19 cellular contexts compared by ENCODE assay signal in genomic region chrX:119728487-119728886, GRCh38. TPM values are rescaled to one million over a fixed set of nuclear protein-coding genes. Genes with fewer than 3 reads are reported as not detected.
DNase-seq lines count a peak whose midpoint lies in the region; ATAC-seq and TF ChIP-seq lines count a peak whose summit lies in the region.
"Had no signal": no experiment of that assay in that cellular context is flagged by ENCODE, and none has a peak within 500 bp of the region (broad histone marks: within the 10 kb centered on the region; RNA-seq: fewer than 3 reads in every experiment).

No MANE protein-coding gene starts in this region.

- H3K27ac ChIP-seq in hepatocyte, result no peak overlapping the region
- H3K27ac ChIP-seq: adrenal gland, esophagus squamous epithelium, sigmoid colon had no signal

- DNase-seq in COLO668 (lab: John Stamatoyannopoulos, UW; ENCODE audit: unreplicated experiment) (peak; percentile 6), H7 (peak; percentile 37), RPMI8226 (peak; percentile 35), hepatocyte (ENCODE audit: low spot score) (peak; percentile 16), NCI-H2196 treated with DMSO at 0.1 percent for 48 hours (lab: John Stamatoyannopoulos, UW; ENCODE audit: unreplicated experiment) (no peak), omental fat pad (ENCODE audit: low spot score) (no peak)
- DNase-seq in activated CD4-positive, alpha-beta memory T cell treated with anti-CD3 and anti-CD28 coated beads for 36 hours, result no peak
- DNase-seq: activated CD4-positive, alpha-beta T cell treated with anti-CD3 and anti-CD28 coated beads, Interleukin-2, amount 10 ng/mL, durations not matched to agents 7 days and 5 days; adrenal gland; CD8-positive, alpha-beta T cell; esophagus squamous epithelium; NCI-H2171; sigmoid colon; stimulated activated CD4-positive, alpha-beta T cell treated with anti-CD3 and anti-CD28 coated beads, Interleukin-4, amount 100 ng/mL, for 4 hours; T-helper 17 cell had no signal

- H3K4me3 ChIP-seq in H7 (ENCODE audit: insufficient read depth, low read depth, low read length) (no peak overlapping the region), hepatocyte (no peak overlapping the region)
- H3K4me3 ChIP-seq: adrenal gland, esophagus squamous epithelium, HAP-1, lung, sigmoid colon had no signal

- no peaks in the 10 kb centered on the region for H3K9me3 Mint-ChIP-seq in activated CD4-positive, alpha-beta memory T cell treated with anti-CD3 and anti-CD28 coated beads for 36 hours
- H3K9me3 Mint-ChIP-seq: activated CD4-positive, alpha-beta T cell treated with anti-CD3 and anti-CD28 coated beads, Interleukin-2, amount 10 ng/mL, durations not matched to agents 7 days and 5 days; CD8-positive, alpha-beta T cell; stimulated activated effector memory CD8-positive, alpha-beta T cell treated with anti-CD3 and anti-CD28 coated beads, Interleukin-12 subunit alpha, Interleukin-12 subunit beta, amount 100 ng/mL, for 72 hours had no signal

- no peak overlapping the region for H3K4me2 ChIP-seq in hepatocyte

- TF ChIP-seq CTCF in hepatocyte (IDR thresholded peaks at IDR 0.05; ENCODE audit: poor library complexity), result peak; percentile 8
- TF ChIP-seq CTCF in omental fat pad (IDR thresholded peaks at IDR 0.05), result no peak

- intact Hi-C loops in activated CD4-positive, alpha-beta memory T cell treated with anti-CD3 and anti-CD28 coated beads for 36 hours (cut with micrococcal nuclease), result loop anchor here (5.0 kb wide), 1 partner anchor 36 kb away; the partner anchor contains the start of gene SEPTIN6

- H3K36me3 ChIP-seq in H7 (replicated peaks; ENCODE audit: control insufficient read depth, insufficient read depth, low read length) (no peaks in the 10 kb centered on the region), hepatocyte (replicated peaks; ENCODE audit: insufficient read depth, low read depth) (no peaks in the 10 kb centered on the region)
- H3K36me3 ChIP-seq: adrenal gland, esophagus squamous epithelium, HAP-1, sigmoid colon had no signal

- no peak overlapping the region for H2AFZ ChIP-seq in hepatocyte

- no peaks in the 10 kb centered on the region for H4K20me1 ChIP-seq in hepatocyte (ENCODE audit: insufficient read depth, poor library complexity, severe bottlenecking)

- H3K9me3 ChIP-seq in hepatocyte (ENCODE audit: low read depth), result no peaks in the 10 kb centered on the region
- H3K9me3 ChIP-seq: adrenal gland, esophagus squamous epithelium, HAP-1, sigmoid colon had no signal

- no peaks in the 10 kb centered on the region for H3K9me2 ChIP-seq in hepatocyte (replicated peaks; ENCODE audit: insufficient read depth)

- POLR2A ChIA-PET in activated CD4-positive, alpha-beta memory T cell treated with anti-CD3 and anti-CD28 coated beads for 36 hours (lab: Charles Lee), result interaction anchor here (2.1 kb wide), 1 partner anchor 37 kb away, joined by 6 read pairs; no protein-coding TSS in a partner anchor

- H3K4me1 ChIP-seq in hepatocyte (ENCODE audit: insufficient read depth), result no peaks in the 10 kb centered on the region
- H3K4me1 ChIP-seq: adrenal gland, esophagus squamous epithelium, sigmoid colon had no signal

- no peaks in the 10 kb centered on the region for H3K27me3 Mint-ChIP-seq in activated CD4-positive, alpha-beta memory T cell treated with anti-CD3 and anti-CD28 coated beads for 36 hours
- H3K27me3 Mint-ChIP-seq: T-helper 17 cell had no signal

- H3K27ac Mint-ChIP-seq in activated CD4-positive, alpha-beta memory T cell treated with anti-CD3 and anti-CD28 coated beads for 36 hours, result no peak overlapping the region
- H3K27ac Mint-ChIP-seq: activated CD4-positive, alpha-beta T cell treated with anti-CD3 and anti-CD28 coated beads, Interleukin-2, amount 10 ng/mL, durations not matched to agents 7 days and 5 days; CD8-positive, alpha-beta T cell; stimulated activated effector memory CD8-positive, alpha-beta T cell treated with anti-CD3 and anti-CD28 coated beads, Interleukin-12 subunit alpha, Interleukin-12 subunit beta, amount 100 ng/mL, for 72 hours; T-helper 17 cell had no signal

- H3K4me3 Mint-ChIP-seq in activated CD4-positive, alpha-beta memory T cell treated with anti-CD3 and anti-CD28 coated beads for 36 hours, result no peak overlapping the region
- H3K4me3 Mint-ChIP-seq: activated CD4-positive, alpha-beta T cell treated with anti-CD3 and anti-CD28 coated beads, Interleukin-2, amount 10 ng/mL, durations not matched to agents 7 days and 5 days; CD8-positive, alpha-beta T cell; stimulated activated effector memory CD8-positive, alpha-beta T cell treated with anti-CD3 and anti-CD28 coated beads, Interleukin-12 subunit alpha, Interleukin-12 subunit beta, amount 100 ng/mL, for 72 hours; T-helper 17 cell had no signal

- CTCF ChIA-PET in activated CD4-positive, alpha-beta memory T cell treated with anti-CD3 and anti-CD28 coated beads for 36 hours (lab: Charles Lee), result interaction anchor here (0.6 to 3.7 kb wide), 14 partner anchors 19 to 211 kb away, joined by 3 to 34 read pairs (median 4); no protein-coding TSS in a partner anchor

- H3K27me3 ChIP-seq in H7 (ENCODE audit: control insufficient read depth, insufficient read depth, low read length) (no peaks in the 10 kb centered on the region), hepatocyte (no peaks in the 10 kb centered on the region)
- H3K27me3 ChIP-seq: adrenal gland, esophagus squamous epithelium, sigmoid colon had no signal

- no peaks in the 10 kb centered on the region for H3K79me2 ChIP-seq in hepatocyte

- no peak for ATAC-seq in HG03457 (IDR thresholded peaks at IDR 0.05; ENCODE audit: unreplicated experiment)
- no peak for ATAC-seq in omental fat pad (ENCODE audit: low FRiP score)
- ATAC-seq: CD8-positive, alpha-beta T cell; stimulated activated effector memory CD8-positive, alpha-beta T cell treated with anti-CD3 and anti-CD28 coated beads, Interleukin-12 subunit alpha, Interleukin-12 subunit beta, amount 100 ng/mL, for 72 hours; T-helper 17 cell had no signal

- H3K4me1 Mint-ChIP-seq in activated CD4-positive, alpha-beta memory T cell treated with anti-CD3 and anti-CD28 coated beads for 36 hours (ENCODE audit: low read depth), result peaks cover 5% of the 10 kb centered on the region

- 59% methylated on average over 5 of the region's 5 CpGs for WGBS in hepatocyte (ENCODE audit: low lambda C conversion rate, missing lambda C conversion rate)

- no peaks in the 10 kb centered on the region for H3K36me3 Mint-ChIP-seq in activated CD4-positive, alpha-beta memory T cell treated with anti-CD3 and anti-CD28 coated beads for 36 hours
- H3K36me3 Mint-ChIP-seq: CD8-positive, alpha-beta T cell; stimulated activated effector memory CD8-positive, alpha-beta T cell treated with anti-CD3 and anti-CD28 coated beads, Interleukin-12 subunit alpha, Interleukin-12 subunit beta, amount 100 ng/mL, for 72 hours had no signal

RNA-seq across cellular contexts. Expression of gene SOWAHD, which starts 29.9 kb away (rescaled TPM):
- total RNA-seq in H7 (2014; rRNA removed; shearing (Covaris generic)), result 1.8 and 3.2 TPM in 2 replicates
- total RNA-seq in hepatocyte (0.24 and 1.00 TPM in 2 replicates), omental fat pad (1 to 10 TPM in 1 of 4 donors, under 1 TPM in 2, not detected in 1; 0.72 to 1.1 (median 0.79) TPM)
- polyA plus RNA-seq in hepatocyte, result 1.3 and 2.0 TPM in 2 replicates
- under 1 TPM; 0.34 to 0.55 TPM for total RNA-seq in activated CD4-positive, alpha-beta memory T cell treated with anti-CD3 and anti-CD28 coated beads for 36 hours

RNA-seq across cellular contexts. Expression of gene SEPTIN6, which starts 35.5 kb away (rescaled TPM):
- total RNA-seq in H7 (2014; rRNA removed; shearing (Covaris generic)), result 26.9 and 41.7 TPM in 2 replicates
- total RNA-seq in hepatocyte, result 24.7 and 31.4 TPM in 2 replicates
- polyA plus RNA-seq in hepatocyte, result 21.3 and 25.3 TPM in 2 replicates
- 100 to 1,000 TPM; 154 to 156 TPM for total RNA-seq in activated CD4-positive, alpha-beta memory T cell treated with anti-CD3 and anti-CD28 coated beads for 36 hours
- 10 to 100 TPM; 13.9 to 19.2 (median 17.8) TPM for total RNA-seq in omental fat pad

Comparison
In these comparisons a context has a peak if more than half of its experiments do, and no peak if none do; other contexts are left out.
1. DNase-seq: peak in COLO668 (single experiment), H7 (single experiment), RPMI8226 (single experiment) and hepatocyte (single experiment); none in activated CD4-positive, alpha-beta memory T cell treated with anti-CD3 and anti-CD28 coated beads for 36 hours (single experiment), NCI-H2196 treated with DMSO at 0.1 percent for 48 hours (single experiment) and omental fat pad (single experiment).